Comparison of ENCODE assay signal across 17 cellular contexts in the genomic region with DNA sequence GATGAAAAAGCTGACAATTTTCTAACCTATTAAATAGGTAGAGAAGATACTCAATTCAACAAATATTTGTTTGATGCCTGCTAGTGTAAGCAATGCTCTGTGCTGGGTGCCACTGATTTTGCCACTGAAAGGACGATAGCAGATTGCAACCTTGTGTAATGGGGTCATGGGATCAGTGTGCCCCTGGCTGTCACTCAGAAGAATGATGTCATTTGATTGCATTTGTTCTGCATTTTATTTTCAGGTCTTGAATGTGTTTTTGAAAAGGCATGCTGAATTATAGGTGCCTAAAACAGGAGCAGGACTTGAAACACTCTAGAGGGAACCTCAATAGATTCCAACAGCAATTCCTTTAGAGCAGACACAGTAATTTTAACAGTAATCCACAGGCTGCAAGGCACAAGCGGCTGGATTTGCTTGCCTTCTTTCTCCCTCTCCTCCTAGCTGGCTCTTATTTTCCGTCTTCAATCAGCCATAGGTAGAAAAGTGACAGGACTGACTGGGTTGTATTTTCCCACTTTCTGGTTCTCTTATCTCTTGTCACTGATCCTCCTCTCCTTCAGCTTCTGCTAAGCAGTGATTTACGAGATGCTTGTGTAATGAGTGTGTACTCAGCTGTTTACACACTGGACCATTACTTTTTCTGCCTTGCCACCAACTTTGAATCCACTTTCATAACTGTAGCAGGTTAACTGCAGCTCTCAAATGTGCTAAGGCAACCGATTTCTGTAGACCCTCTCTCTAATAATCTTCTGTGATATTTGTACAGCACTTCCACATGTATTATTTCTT. TPM values are rescaled to one million over a fixed set of nuclear protein-coding genes. Genes with fewer than 3 reads are reported as not detected.
DNase-seq lines count a peak whose midpoint lies in the region; ATAC-seq lines count a peak whose summit lies in the region.
"Had no signal": no experiment of that assay in that cellular context is flagged by ENCODE, and none has a peak within 500 bp of the region (broad histone marks: within the 10 kb centered on the region; RNA-seq: fewer than 3 reads in every experiment).

No MANE protein-coding gene starts in this region.

- no peak overlapping the region for H4K91ac ChIP-seq in neuronal stem cell (ENCODE audit: low read depth, low read length, poor library complexity)

- H2AFZ ChIP-seq in neuronal stem cell (ENCODE audit: low read length): no peak overlapping the region

- H3K27ac ChIP-seq in neuronal stem cell (replicated peaks; ENCODE audit: low read length): no peak overlapping the region
- H3K27ac ChIP-seq: 22Rv1, esophagus muscularis mucosa, SK-N-MC, tibial artery had no signal

- in situ Hi-C loops in ACHN (cut with HindIII; ENCODE audit: low pct_ligation_motif_present, low pct_unique_long_range_greater_than_20kb, low sequenced_read_pairs): no loop called here

- H3K27me3 ChIP-seq in mononuclear cell (ENCODE audit: insufficient read depth, low read length) (no peaks in the 10 kb centered on the region), neuronal stem cell (ENCODE audit: control insufficient read depth in 3 of 3, insufficient read depth in 3 of 3, low read depth in 1 of 3, low read length in 3 of 3) (peaks cover 0 to 17% (median 9%) of the 10 kb centered on the region in 3 experiments)

- no peak overlapping the region for H3K27ac Mint-ChIP-seq in T-cell

- H2BK12ac ChIP-seq in neuronal stem cell (ENCODE audit: low read length): no peak overlapping the region

- H3K4me2 ChIP-seq in neuronal stem cell (ENCODE audit: insufficient read depth, low read length, poor library complexity, severe bottlenecking): no peak overlapping the region

- H3K9me3 ChIP-seq in mononuclear cell (ENCODE audit: low read depth, low read length): no peaks in the 10 kb centered on the region
- no peaks in the 10 kb centered on the region for H3K9me3 ChIP-seq in neuronal stem cell (replicated peaks in 1 of 2; ENCODE audit: control insufficient read depth in 2 of 2, insufficient read depth in 1 of 2, low read depth in 1 of 2, low read length in 2 of 2)
- H3K9me3 ChIP-seq: esophagus muscularis mucosa, tibial artery had no signal

- WGBS in neuronal stem cell (ENCODE audit: extremely low coverage in 2 of 2, insufficient read length in 2 of 2, insufficient replicate concordance in 1 of 2), 2 donors: no CpG with 5 or more reads among the region's 5 CpGs

- peak; percentile 13 for DNase-seq in DMS 273 (lab: John Stamatoyannopoulos, UW; ENCODE audit: unreplicated experiment)
- no peak for DNase-seq in DMS 273 treated with DMSO at 0.1 percent for 48 hours (lab: John Stamatoyannopoulos, UW)
- peak; percentile 59 for DNase-seq in HuH-7 (ENCODE audit: low spot score)
- DNase-seq in T-cell: no peak
- DNase-seq in neuronal stem cell (ENCODE audit: low spot score): no peak
- DNase-seq in ACHN: no peak
- DNase-seq: activated CD4-positive, alpha-beta T cell treated with anti-CD3 and anti-CD28 coated beads for 48 hours; activated gamma-delta T cell; DND-41; Kasumi-1; NK-92 treated with Interleukin-12 subunit alpha and Interleukin-12 subunit beta, amount 100 ng/mL, for 24 hours; tibial artery had no signal

- peaks cover 3% of the 10 kb centered on the region for H3K36me3 Mint-ChIP-seq in T-cell

- peak overlapping the region in 2 of 3 donors; percentile 34 to 92 for H3K4me3 Mint-ChIP-seq in T-cell

- peaks cover 42% of the 10 kb centered on the region for H3K4me1 ChIP-seq in mononuclear cell (ENCODE audit: insufficient read depth, low read length)
- H3K4me1 ChIP-seq in neuronal stem cell (ENCODE audit: control insufficient read depth in 2 of 2, insufficient read depth in 1 of 2, low read depth in 1 of 2, low read length in 2 of 2): peaks cover 8 to 20% of the 10 kb centered on the region in 2 donors

- no peak overlapping the region for H3K14ac ChIP-seq in neuronal stem cell (ENCODE audit: low read length)

- H3K23ac ChIP-seq in neuronal stem cell (ENCODE audit: low read depth, low read length, poor library complexity): no peak overlapping the region

- no peaks in the 10 kb centered on the region for H3K79me1 ChIP-seq in neuronal stem cell (ENCODE audit: low read depth, low read length)

- CTCF ChIA-PET in T-cell (lab: Charles Lee): interaction anchor here (0.7 to 2.6 kb wide), 2 partner anchors 55 to 114 kb away, joined by 3 to 8 read pairs; no protein-coding TSS in a partner anchor

- POLR2A ChIA-PET in T-cell (lab: Charles Lee): interaction anchor here in 1 of 2 donors (0.6 kb wide), 1 partner anchor 50 kb away, joined by 4 read pairs; no protein-coding TSS in a partner anchor

- no peaks in the 10 kb centered on the region for H3K36me3 ChIP-seq in neuronal stem cell (replicated peaks in 1 of 2; ENCODE audit: control insufficient read depth in 2 of 2, insufficient read depth in 2 of 2, low read length in 2 of 2)
- H3K36me3 ChIP-seq: esophagus muscularis mucosa, tibial artery had no signal

- no peak overlapping the region for H2AK5ac ChIP-seq in neuronal stem cell (ENCODE audit: low read depth, low read length)

- no peak overlapping the region for H3K4ac ChIP-seq in neuronal stem cell (ENCODE audit: low read length)

- no peak overlapping the region for H3K9ac ChIP-seq in neuronal stem cell (ENCODE audit: low read depth, low read length, poor library complexity)

- H3K18ac ChIP-seq in neuronal stem cell (ENCODE audit: low read length): no peak overlapping the region

- H3K4me3 ChIP-seq in mononuclear cell (ENCODE audit: low read length) (peak overlapping the region; percentile 65), neuronal stem cell (ENCODE audit: low read length in 2 of 2) (no peak overlapping the region)
- H3K4me3 ChIP-seq: esophagus muscularis mucosa, SK-N-MC, tibial artery had no signal

- H4K8ac ChIP-seq in neuronal stem cell (ENCODE audit: low read depth, low read length): no peak overlapping the region

- no peak overlapping the region for H2BK5ac ChIP-seq in neuronal stem cell (ENCODE audit: low read length)

- no peaks in the 10 kb centered on the region for H3K9me3 Mint-ChIP-seq in T-cell

- H2BK15ac ChIP-seq in neuronal stem cell (ENCODE audit: low read length): no peak overlapping the region

- ATAC-seq in T-cell (replicated peaks in 1 of 4): no peak
- ATAC-seq in GM21529 (IDR thresholded peaks at IDR 0.05; ENCODE audit: unreplicated experiment): no peak

- H2BK120ac ChIP-seq in neuronal stem cell (ENCODE audit: low read depth, low read length): no peak overlapping the region

- H3K4me1 Mint-ChIP-seq in T-cell: peaks cover 34 to 57% (median 55%) of the 10 kb centered on the region in 3 donors

- no peaks in the 10 kb centered on the region for H3K27me3 Mint-ChIP-seq in T-cell

RNA-seq across cellular contexts. Expression of gene PLXNC1, which starts 4.1 kb away (rescaled TPM):
- total RNA-seq in T-cell (10 to 100 TPM; 12.9 to 23.9 (median 19.2) TPM), mononuclear cell (40.4 TPM)
- 4.4 TPM for polyA plus RNA-seq in neuronal stem cell (2013, experiment 1 of 2)
- polyA plus RNA-seq in neuronal stem cell (2013, experiment 2 of 2): 4.7 TPM

Comparison
In these comparisons a context has a peak if more than half of its experiments do, and no peak if none do; other contexts are left out.
1. DNase-seq: peak in DMS 273 (single experiment) and HuH-7 (single experiment); none in DMS 273 treated with DMSO at 0.1 percent for 48 hours (single experiment), T-cell (0 of 34), neuronal stem cell (single experiment) and ACHN (single experiment).